Comparison of ENCODE assay signal across 7 cellular contexts in the genomic region with DNA sequence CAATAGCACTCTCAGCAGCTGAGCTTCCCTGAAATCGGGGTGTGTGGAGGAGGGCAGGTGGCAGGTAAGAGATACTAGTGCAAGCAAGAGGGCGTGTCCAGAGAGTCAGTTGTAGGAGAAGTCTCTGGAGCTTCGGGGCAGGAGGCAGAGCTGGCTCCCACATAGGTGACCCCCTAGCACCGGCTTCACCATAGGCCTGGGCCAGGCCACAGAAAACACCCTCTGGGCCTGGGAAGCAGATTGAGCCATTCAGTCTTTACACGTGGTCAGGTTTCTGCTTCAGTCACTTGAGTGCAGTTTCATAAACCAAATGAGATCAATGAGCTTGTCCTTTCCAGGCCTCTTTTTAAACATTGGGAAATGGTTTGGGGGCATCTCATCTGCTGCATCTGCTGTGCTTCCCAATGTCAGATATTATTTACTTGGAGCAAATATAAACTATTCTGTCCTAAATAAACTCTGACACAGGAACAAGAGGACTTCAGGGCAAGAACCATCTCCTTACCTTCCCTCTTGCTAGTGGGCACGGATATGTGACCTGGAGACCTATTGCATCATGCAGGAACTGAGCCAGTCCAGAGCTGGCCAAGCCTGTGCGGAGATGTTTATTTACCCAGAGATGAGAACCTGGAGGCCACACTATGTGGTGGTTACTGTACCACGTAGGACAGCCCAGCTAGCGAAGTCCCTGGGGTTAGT. TPM values are rescaled to one million over a fixed set of nuclear protein-coding genes. Genes with fewer than 3 reads are reported as not detected.
DNase-seq lines count a peak whose midpoint lies in the region; ATAC-seq and TF ChIP-seq lines count a peak whose summit lies in the region.

No MANE protein-coding gene starts in this region.

- H2AFZ ChIP-seq in neural progenitor cell (replicated peaks), result no peak overlapping the region

- H3F3A ChIP-seq in neural progenitor cell (ENCODE audit: low read depth), result no peaks in the 10 kb centered on the region

- H3K4me1 ChIP-seq in RWPE2 (ENCODE audit: insufficient read depth, poor library complexity, severe bottlenecking) (peaks cover 28% of the 10 kb centered on the region), neural progenitor cell (peaks cover 17% of the 10 kb centered on the region)

- DNase-seq in HS-27A (ENCODE audit: low read depth) (peak; percentile 34), RWPE2 (ENCODE audit: low spot score) (no peak), neural progenitor cell (ENCODE audit: low spot score) (no peak), NCI-H524 treated with DMSO at 0.1 percent for 48 hours (lab: John Stamatoyannopoulos, UW) (no peak)
- no peak for DNase-seq in effector memory CD8-positive, alpha-beta T cell

- H3K4me3 Mint-ChIP-seq in effector memory CD8-positive, alpha-beta T cell, result peak overlapping the region in 1 of 2 donors; percentile 55
- no peak overlapping the region for H3K4me3 Mint-ChIP-seq in neural progenitor cell

- H3K36me3 ChIP-seq in RWPE2 (ENCODE audit: low read depth) (no peaks in the 10 kb centered on the region), neural progenitor cell (no peaks in the 10 kb centered on the region)

- peak overlapping the region; percentile 71 for H3K27ac ChIP-seq in RWPE2 (ENCODE audit: poor library complexity, severe bottlenecking)
- no peak overlapping the region for H3K27ac ChIP-seq in neural progenitor cell

- H3K27ac Mint-ChIP-seq in effector memory CD8-positive, alpha-beta T cell, result peak overlapping the region; percentile 22 to 91
- peak overlapping the region; percentile 66 for H3K27ac Mint-ChIP-seq in neural progenitor cell

- peaks cover 41 to 62% of the 10 kb centered on the region in 2 donors for H3K4me1 Mint-ChIP-seq in effector memory CD8-positive, alpha-beta T cell (ENCODE audit: low read depth in 2 of 2)
- H3K4me1 Mint-ChIP-seq in neural progenitor cell, result peaks cover 29% of the 10 kb centered on the region

- H4K20me1 ChIP-seq in neural progenitor cell (ENCODE audit: low read depth), result no peaks in the 10 kb centered on the region

- H3K9me3 ChIP-seq in RWPE2 (ENCODE audit: severe bottlenecking) (no peaks in the 10 kb centered on the region), neural progenitor cell (ENCODE audit: low read depth) (no peaks in the 10 kb centered on the region)

- no peaks in the 10 kb centered on the region for H3K9me3 Mint-ChIP-seq in effector memory CD8-positive, alpha-beta T cell
- no peaks in the 10 kb centered on the region for H3K9me3 Mint-ChIP-seq in neural progenitor cell

- no peaks in the 10 kb centered on the region for H3K27me3 ChIP-seq in RWPE2 (ENCODE audit: insufficient read depth, poor library complexity, severe bottlenecking)
- no peaks in the 10 kb centered on the region for H3K27me3 ChIP-seq in neural progenitor cell

- H3K36me3 Mint-ChIP-seq in effector memory CD8-positive, alpha-beta T cell (ENCODE audit: insufficient read depth), result peaks cover 14% of the 10 kb centered on the region
- no peaks in the 10 kb centered on the region for H3K36me3 Mint-ChIP-seq in neural progenitor cell

- ATAC-seq in RWPE2 (ENCODE audit: low read depth), result peak; percentile 45
- no peak for ATAC-seq in effector memory CD8-positive, alpha-beta T cell (replicated peaks)
- no peak for ATAC-seq in HG03342 (IDR thresholded peaks at IDR 0.05; ENCODE audit: unreplicated experiment)
- ATAC-seq in HG03025 (IDR thresholded peaks at IDR 0.05; ENCODE audit: low FRiP score, unreplicated experiment), result no peak

- no peak for TF ChIP-seq CTCF in RWPE2 (IDR thresholded peaks at IDR 0.05; ENCODE audit: poor library complexity, severe bottlenecking)
- no peak for TF ChIP-seq CTCF in neural progenitor cell (IDR thresholded peaks at IDR 0.05)

- H3K27me3 Mint-ChIP-seq in effector memory CD8-positive, alpha-beta T cell, result no peaks in the 10 kb centered on the region
- H3K27me3 Mint-ChIP-seq in neural progenitor cell (ENCODE audit: insufficient read depth, low read depth), result peaks cover 14% of the 10 kb centered on the region

- no peak overlapping the region for H3K4me3 ChIP-seq in RWPE2 (ENCODE audit: severe bottlenecking)
- H3K4me3 ChIP-seq in neural progenitor cell, result no peak overlapping the region

- no peak overlapping the region for H3K4me2 ChIP-seq in neural progenitor cell

- H3K79me2 ChIP-seq in neural progenitor cell (ENCODE audit: low read depth), result no peaks in the 10 kb centered on the region

- H3K9ac ChIP-seq in neural progenitor cell, result no peak overlapping the region

RNA-seq across cellular contexts. Expression of a gene that starts 16.1 kb away (rescaled TPM):
- total RNA-seq in neural progenitor cell (ENCODE audit: low replicate concordance), result 0.37 TPM in 1 of 2 replicates, not detected in the other

RNA-seq across cellular contexts. Expression of a gene that starts 47.7 kb away (rescaled TPM):
- total RNA-seq in neural progenitor cell (ENCODE audit: low replicate concordance), result not detected in 2 replicates
